19 cellular contexts compared by ENCODE assay signal in the genomic region with DNA sequence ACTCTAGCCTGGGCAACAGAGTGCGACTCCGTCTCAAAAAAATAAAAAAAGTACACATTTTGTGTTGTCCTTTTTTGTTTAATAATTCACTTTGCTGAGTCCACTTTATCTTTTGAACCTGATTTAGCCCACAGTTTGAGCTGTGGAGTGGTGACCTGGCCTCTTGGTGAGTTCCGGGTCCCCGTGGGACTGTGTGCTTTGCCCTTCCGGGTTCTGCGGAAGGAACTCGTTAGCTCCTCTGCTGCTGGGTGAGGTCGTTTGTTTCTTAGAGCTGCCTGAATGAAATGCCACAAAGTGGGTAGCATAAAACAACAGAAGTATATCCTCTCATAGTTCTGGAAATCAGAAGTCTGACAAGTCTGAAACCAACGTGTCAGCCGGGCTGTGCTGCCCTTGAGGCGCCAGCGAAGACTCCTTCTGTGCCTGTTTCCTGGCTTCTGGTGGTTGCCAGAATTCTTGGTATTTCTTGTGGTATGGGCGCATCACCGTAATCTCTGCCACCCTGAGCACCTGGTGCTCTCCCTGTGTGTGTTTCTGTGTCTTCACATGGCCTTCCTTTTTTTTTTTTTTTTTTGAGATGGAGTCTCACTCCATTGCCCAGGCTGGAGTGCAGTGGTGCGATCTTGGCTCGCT. TPM values are rescaled to one million over a fixed set of nuclear protein-coding genes. Genes with fewer than 3 reads are reported as not detected.
DNase-seq lines count a peak whose midpoint lies in the region; TF ChIP-seq lines count a peak whose summit lies in the region.
"Had no signal": no experiment of that assay in that cellular context is flagged by ENCODE, and none has a peak within 500 bp of the region (broad histone marks: within the 10 kb centered on the region; RNA-seq: fewer than 3 reads in every experiment).

No MANE protein-coding gene starts in this region.

- intact Hi-C loops in CD4-positive, alpha-beta memory T cell (cut with micrococcal nuclease), result no loop called here

- TF ChIP-seq CTCF in neural crest cell (conservative IDR thresholded peaks at IDR 0.05), result no peak

- POLR2A ChIA-PET in CD4-positive, alpha-beta memory T cell (lab: Charles Lee; ENCODE audit: partially characterized antibody), result no interaction called here

- peak overlapping the region in 5 of 8 donors; percentile 31 to 62 (median 53) for H3K4me3 Mint-ChIP-seq in CD4-positive, alpha-beta memory T cell
- H3K4me3 Mint-ChIP-seq in neural crest cell, result peak overlapping the region; percentile 9
- H3K4me3 Mint-ChIP-seq: activated T-cell treated with anti-CD3 and anti-CD28 coated beads, Interleukin-2, amount 50 U/mL, for 4 hours; CD4-positive, alpha-beta T cell had no signal

- H3K27me3 Mint-ChIP-seq in CD4-positive, alpha-beta memory T cell, result peaks cover 28 to 39% of the 10 kb centered on the region in 2 donors
- peaks cover 67% of the 10 kb centered on the region for H3K27me3 Mint-ChIP-seq in neural crest cell (ENCODE audit: low read depth)

- no peak overlapping the region for H3K4me3 ChIP-seq in CD4-positive, alpha-beta memory T cell (ENCODE audit: low read length in 2 of 2)
- H3K4me3 ChIP-seq in NT2/D1 (ENCODE audit: insufficient read length, low read depth), result no peak overlapping the region
- H3K4me3 ChIP-seq: lung had no signal

- H3K27me3 ChIP-seq in CD4-positive, alpha-beta memory T cell (ENCODE audit: insufficient read depth, low read length), result peaks cover 12% of the 10 kb centered on the region
- H3K27me3 ChIP-seq in NT2/D1 (ENCODE audit: insufficient read depth, insufficient read length), result peaks cover 13% of the 10 kb centered on the region

- peak overlapping the region in 3 of 7 donors; percentile 7 to 64 (median 44) for H3K27ac Mint-ChIP-seq in CD4-positive, alpha-beta memory T cell
- H3K27ac Mint-ChIP-seq in neural crest cell (ENCODE audit: unreplicated experiment), result no peak overlapping the region
- H3K27ac Mint-ChIP-seq: CD4-positive, alpha-beta T cell had no signal

- H3K4me1 ChIP-seq in CD4-positive, alpha-beta memory T cell (ENCODE audit: insufficient read depth, low read length), result peaks cover 22% of the 10 kb centered on the region
- peaks cover 7% of the 10 kb centered on the region for H3K4me1 ChIP-seq in NT2/D1 (ENCODE audit: insufficient read depth, insufficient read length)

- no peak overlapping the region for H3K27ac ChIP-seq in CD4-positive, alpha-beta memory T cell (ENCODE audit: low read depth, low read length)
- peak overlapping the region; percentile 30 for H3K27ac ChIP-seq in caudate nucleus (ENCODE audit: low read depth, low read length)

- H3K36me3 Mint-ChIP-seq in CD4-positive, alpha-beta memory T cell, result no peaks in the 10 kb centered on the region
- H3K36me3 Mint-ChIP-seq in neural crest cell (ENCODE audit: low read depth), result no peaks in the 10 kb centered on the region

- no peaks in the 10 kb centered on the region for H3K36me3 ChIP-seq in CD4-positive, alpha-beta memory T cell (ENCODE audit: insufficient read depth, low read length)
- peaks cover 25% of the 10 kb centered on the region for H3K36me3 ChIP-seq in NT2/D1 (ENCODE audit: insufficient read depth, insufficient read length, low read length)

- peaks cover 2 to 18% (median 8%) of the 10 kb centered on the region in 4 donors for H3K4me1 Mint-ChIP-seq in CD4-positive, alpha-beta memory T cell
- peaks cover 11% of the 10 kb centered on the region for H3K4me1 Mint-ChIP-seq in neural crest cell

- H3K9me3 Mint-ChIP-seq in CD4-positive, alpha-beta memory T cell, result peaks cover 0 to 5% (median 0%) of the 10 kb centered on the region in 8 donors
- H3K9me3 Mint-ChIP-seq in neural crest cell, result no peaks in the 10 kb centered on the region
- H3K9me3 Mint-ChIP-seq: activated T-cell treated with anti-CD3 and anti-CD28 coated beads, Interleukin-2, amount 50 U/mL, for 4 hours; CD4-positive, alpha-beta T cell had no signal

- CTCF ChIA-PET in CD4-positive, alpha-beta memory T cell (lab: Charles Lee; ENCODE audit: partially characterized antibody), result no interaction called here

- peak overlapping the region; percentile 11 for H3K9ac ChIP-seq in NT2/D1 (ENCODE audit: insufficient read length, low read depth)

- DNase-seq in CD4-positive, alpha-beta memory T cell, result no peak
- DNase-seq in NT2/D1 (ENCODE audit: low read depth, low spot score), result no peak
- DNase-seq in caudate nucleus (lab: John Stamatoyannopoulos, UW), result no peak
- DNase-seq in neural crest cell (ENCODE audit: low read depth, low spot score), result no peak
- DNase-seq in SW480 (ENCODE audit: low spot score), result no peak
- no peak for DNase-seq in NCI-H510A treated with DMSO at 0.1 percent for 48 hours (lab: John Stamatoyannopoulos, UW)
- no peak for DNase-seq in NCI-H345 treated with DMSO at 0.1 percent for 48 hours (lab: John Stamatoyannopoulos, UW; ENCODE audit: unreplicated experiment)
- DNase-seq: activated CD4-positive, alpha-beta T cell treated with anti-CD3 and anti-CD28 coated beads, Interleukin-2, amount 50 U/mL, for 1 hour; activated T-cell treated with anti-CD3 and anti-CD28 coated beads, Interleukin-2, amount 50 U/mL, for 4 hours; amniotic stem cell; CD4-positive, alpha-beta T cell; central memory CD4-positive, alpha-beta T cell; DMS53; effector CD4-positive, alpha-beta T cell; NCI-H1105 treated with DMSO at 0.1 percent for 48 hours; NCI-H526 treated with DMSO at 0.1 percent for 48 hours; stimulated activated CD4-positive, alpha-beta T cell treated with anti-CD3 and anti-CD28 coated beads, Interleukin-4, amount 100 ng/mL, for 24 hours; SW 1271 had no signal

- no peaks in the 10 kb centered on the region for H3K9me3 ChIP-seq in CD4-positive, alpha-beta memory T cell (ENCODE audit: control insufficient read depth in 1 of 2, low read length in 2 of 2)
- no peaks in the 10 kb centered on the region for H3K9me3 ChIP-seq in NT2/D1 (ENCODE audit: insufficient read depth, low read length)

RNA-seq across cellular contexts. Expression of a gene that starts 3.5 kb away (rescaled TPM):
- total RNA-seq in CD4-positive, alpha-beta memory T cell, result 1 to 10 TPM; 1.4 to 1.5 TPM
- 1 to 10 TPM; 1.4 to 3.6 TPM for polyA plus RNA-seq in CD4-positive, alpha-beta memory T cell
- 4.1 and 4.7 TPM in 2 replicates for total RNA-seq in neural crest cell
- total RNA-seq: CD4-positive, alpha-beta T cell had no signal
